In genomic region chrX:150983526-150984163, GRCh38 we compare ENCODE assay signal across 8 cellular contexts. TPM values are rescaled to one million over a fixed set of nuclear protein-coding genes. Genes with fewer than 3 reads are reported as not detected.
DNase-seq lines count a peak whose midpoint lies in the region; ATAC-seq and TF ChIP-seq lines count a peak whose summit lies in the region.

No MANE protein-coding gene starts in this region.

- H3K27me3 ChIP-seq in MG63 (no peaks in the 10 kb centered on the region), esophagus muscularis mucosa (no peaks in the 10 kb centered on the region)

- H3K27ac ChIP-seq in esophagus muscularis mucosa (replicated peaks in 1 of 4), result peak overlapping the region; percentile 49 to 65 (median 62)

- H3K4me3 ChIP-seq in MG63 (peak overlapping the region; percentile 52), esophagus muscularis mucosa (peak overlapping the region; percentile 55 to 68 (median 59)), skeletal muscle cell (ENCODE audit: low read depth, low read length) (peak overlapping the region; percentile 57)

- H3K9me3 ChIP-seq in MG63 (no peaks in the 10 kb centered on the region), esophagus muscularis mucosa (no peaks in the 10 kb centered on the region)

- TF ChIP-seq POLR2A in esophagus muscularis mucosa (IDR thresholded peaks at IDR 0.05; ENCODE audit: low read depth), result no peak

- WGBS in esophagus muscularis mucosa, result 32% methylated on average over 10 of the region's 95 CpGs

- TF ChIP-seq CTCF in esophagus muscularis mucosa (IDR thresholded peaks at IDR 0.05), result no peak

- ATAC-seq in GM18502 (IDR thresholded peaks at IDR 0.05; ENCODE audit: poor library complexity, unreplicated experiment), result peak; percentile 19
- ATAC-seq in GM21737 (IDR thresholded peaks at IDR 0.05; ENCODE audit: unreplicated experiment), result peak; percentile 18

- DNase-seq in MG63, result peak; percentile 1
- DNase-seq in esophagus muscularis mucosa (ENCODE audit: extremely low spot score), result no peak
- DNase-seq in skeletal muscle cell (ENCODE audit: low read depth), result no peak
- no peak for DNase-seq in amniotic stem cell (lab: John Stamatoyannopoulos, UW)
- DNase-seq in T1000 (lab: John Stamatoyannopoulos, UW), result no peak
- DNase-seq in inferior parietal cortex (ENCODE audit: extremely low spot score), result no peak

- peaks cover 0 to 14% (median 9%) of the 10 kb centered on the region in 4 donors for H3K4me1 ChIP-seq in esophagus muscularis mucosa

- intact Hi-C loops in esophagus muscularis mucosa (cut with DNase I), result loop anchor here (5.0 kb wide), 1 partner anchor 81 kb away; no protein-coding TSS in a partner anchor

- peaks cover 3% of the 10 kb centered on the region; the same call in 1 of the 2 replicates for H3K36me3 ChIP-seq in MG63
- H3K36me3 ChIP-seq in esophagus muscularis mucosa, result no peaks in the 10 kb centered on the region

- no peak for TF ChIP-seq EP300 in esophagus muscularis mucosa (IDR thresholded peaks at IDR 0.05)

RNA-seq across cellular contexts. Expression of gene HMGB3, which starts 0.5 kb away (rescaled TPM):
- total RNA-seq in MG63 (2014; rRNA removed; shearing (Covaris generic); ENCODE audit: low replicate concordance), result 7.0 and 11.8 TPM in 2 replicates
- total RNA-seq in esophagus muscularis mucosa, result 1 to 10 TPM; 2.1 to 3.0 (median 2.7) TPM
